9 cellular contexts compared by ENCODE assay signal in genomic region chr12:108565976-108566375, GRCh38. TPM values are rescaled to one million over a fixed set of nuclear protein-coding genes. Genes with fewer than 3 reads are reported as not detected.
DNase-seq lines count a peak whose midpoint lies in the region; ATAC-seq lines count a peak whose summit lies in the region.
"Had no signal": no experiment of that assay in that cellular context is flagged by ENCODE, and none has a peak within 500 bp of the region (broad histone marks: within the 10 kb centered on the region; RNA-seq: fewer than 3 reads in every experiment).

No MANE protein-coding gene starts in this region.

- H3K4me2 ChIP-seq in Karpas-422 (ENCODE audit: low read depth, low read length, poor library complexity, severe bottlenecking) = peak overlapping the region; percentile 30

- CTCF ChIA-PET in T-cell (lab: Charles Lee) = interaction anchor here (0.6 to 11.9 kb wide), 10 partner anchors 12 to 238 kb away, joined by 3 to 140 read pairs (median 4); no protein-coding TSS in a partner anchor

- no peak overlapping the region for H2AFZ ChIP-seq in Karpas-422 (ENCODE audit: low read length)

- H3K79me2 ChIP-seq in Karpas-422 (ENCODE audit: low read length) = peaks cover 19% of the 10 kb centered on the region

- POLR2A ChIA-PET in T-cell (lab: Charles Lee) = interaction anchor here (0.6 to 1.8 kb wide), 4 partner anchors 53 to 239 kb away, joined by 3 to 5 read pairs (median 3); partner anchors contain the start of gene SELPLG (in 1 of the 2)

- H3K27ac Mint-ChIP-seq in T-cell = peak overlapping the region; percentile 83 to 98
- H3K27ac Mint-ChIP-seq in stimulated activated naive B cell treated with anti-CD40 and anti-IgM and Interleukin-4, amounts not matched to agents 10 μg/mL and 1 μg/mL and 100 μg/mL, for 72 hours = peak overlapping the region; percentile 82

- no peak overlapping the region for H3K4me3 ChIP-seq in Karpas-422 (ENCODE audit: low read length)

- ATAC-seq in T-cell (replicated peaks in 1 of 4) (peak in 2 of 4 experiments; percentile 12), GM19452 (IDR thresholded peaks at IDR 0.05; ENCODE audit: unreplicated experiment) (no peak)
- ATAC-seq in stimulated activated naive B cell treated with anti-CD40 and anti-IgM and Interleukin-4, amounts not matched to agents 10 μg/mL and 1 μg/mL and 100 μg/mL, for 72 hours (replicated peaks) = peak; percentile 13 to 20

- no peaks in the 10 kb centered on the region for H3K27me3 Mint-ChIP-seq in T-cell
- no peaks in the 10 kb centered on the region for H3K27me3 Mint-ChIP-seq in stimulated activated naive B cell treated with anti-CD40 and anti-IgM and Interleukin-4, amounts not matched to agents 10 μg/mL and 1 μg/mL and 100 μg/mL, for 72 hours

- H3K36me3 ChIP-seq in Karpas-422 (ENCODE audit: insufficient read depth, low read length) = peaks cover 32% of the 10 kb centered on the region

- peak overlapping the region; percentile 39; the same call in 1 of the 2 replicates for H3K9ac ChIP-seq in Karpas-422 (ENCODE audit: low read length)

- no peak overlapping the region for H3K4me3 Mint-ChIP-seq in T-cell
- peak overlapping the region in 1 of 2 donors; percentile 16 for H3K4me3 Mint-ChIP-seq in stimulated activated naive B cell treated with anti-CD40 and anti-IgM and Interleukin-4, amounts not matched to agents 10 μg/mL and 1 μg/mL and 100 μg/mL, for 72 hours

- peaks cover 49% of the 10 kb centered on the region for H3K4me1 ChIP-seq in Karpas-422 (ENCODE audit: low read length)

- H3K36me3 Mint-ChIP-seq in T-cell = peaks cover 25% of the 10 kb centered on the region
- H3K36me3 Mint-ChIP-seq in stimulated activated naive B cell treated with anti-CD40 and anti-IgM and Interleukin-4, amounts not matched to agents 10 μg/mL and 1 μg/mL and 100 μg/mL, for 72 hours = peaks cover 25 to 46% of the 10 kb centered on the region in 2 donors

- no peaks in the 10 kb centered on the region for H3K9me3 Mint-ChIP-seq in T-cell
- H3K9me3 Mint-ChIP-seq in stimulated activated naive B cell treated with anti-CD40 and anti-IgM and Interleukin-4, amounts not matched to agents 10 μg/mL and 1 μg/mL and 100 μg/mL, for 72 hours = no peaks in the 10 kb centered on the region

- no peaks in the 10 kb centered on the region for H4K20me1 ChIP-seq in Karpas-422 (ENCODE audit: insufficient read depth, low read depth, low read length)

- H3K27me3 ChIP-seq in Karpas-422 (ENCODE audit: low read length) = no peaks in the 10 kb centered on the region
- H3K27me3 ChIP-seq in layer of hippocampus (ENCODE audit: control insufficient read depth, insufficient read depth, low read length) = no peaks in the 10 kb centered on the region
- H3K27me3 ChIP-seq: neutrophil had no signal

- peaks cover 60 to 79% (median 75%) of the 10 kb centered on the region in 3 donors for H3K4me1 Mint-ChIP-seq in T-cell
- peaks cover 46 to 74% of the 10 kb centered on the region in 2 donors for H3K4me1 Mint-ChIP-seq in stimulated activated naive B cell treated with anti-CD40 and anti-IgM and Interleukin-4, amounts not matched to agents 10 μg/mL and 1 μg/mL and 100 μg/mL, for 72 hours

- peak; percentile 40 for DNase-seq in CD1c-positive myeloid dendritic cell (ENCODE audit: extremely low spot score)
- peak; percentile 78 for DNase-seq in Karpas-422
- peak; percentile 19 to 68 (median 40) for DNase-seq in T-cell
- DNase-seq in brain pericyte (ENCODE audit: low read depth, low spot score) = peak; percentile 34
- DNase-seq in stimulated activated naive B cell treated with anti-CD40 and anti-IgM and Interleukin-4, amounts not matched to agents 10 μg/mL and 1 μg/mL and 100 μg/mL, for 72 hours = peak; percentile 73
- DNase-seq in midbrain (lab: John Stamatoyannopoulos, UW) = no peak

- H3K9me2 ChIP-seq in Karpas-422 (replicated peaks; ENCODE audit: insufficient read depth, low read length) = no peaks in the 10 kb centered on the region

- H3K9me3 ChIP-seq in Karpas-422 (ENCODE audit: low read length) = no peaks in the 10 kb centered on the region
- H3K9me3 ChIP-seq: neutrophil had no signal

- H3K27ac ChIP-seq in Karpas-422 (ENCODE audit: low read length) (peak overlapping the region; percentile 14; the same call in 1 of the 2 replicates), layer of hippocampus (ENCODE audit: low read depth, low read length) (peak overlapping the region; percentile 40)
- H3K27ac ChIP-seq: neutrophil had no signal

RNA-seq across cellular contexts. Expression of gene ISCU, which starts 3.6 kb away (rescaled TPM):
- total RNA-seq in Karpas-422 (2014; rRNA removed; shearing (Covaris generic); ENCODE audit: low replicate concordance) = 60.9 and 102 TPM in 2 replicates
- 100 to 1,000 TPM; 108 to 190 (median 130) TPM for total RNA-seq in T-cell

RNA-seq across cellular contexts. Expression of gene SART3, which starts 5.0 kb away (rescaled TPM):
- 89.4 and 108 TPM in 2 replicates for total RNA-seq in Karpas-422 (2014; rRNA removed; shearing (Covaris generic); ENCODE audit: low replicate concordance)
- total RNA-seq in T-cell = 100 to 1,000 TPM in 1 of 5 donors, 10 to 100 TPM in 4; 76.3 to 107 (median 84.9) TPM

RNA-seq across cellular contexts. Expression of gene TMEM119, which starts 31.9 kb away (rescaled TPM):
- not detected in 2 replicates for total RNA-seq in Karpas-422 (2014; rRNA removed; shearing (Covaris generic); ENCODE audit: low replicate concordance)
- 1 to 10 TPM in 2 of 5 donors, under 1 TPM in 3; 0.13 to 3.9 (median 0.98) TPM for total RNA-seq in T-cell

RNA-seq across cellular contexts. Expression of gene FICD, which starts 50.9 kb away (rescaled TPM):
- 4.0 and 5.5 TPM in 2 replicates for total RNA-seq in Karpas-422 (2014; rRNA removed; shearing (Covaris generic); ENCODE audit: low replicate concordance)
- 1 to 10 TPM; 5.0 to 9.3 (median 7.8) TPM for total RNA-seq in T-cell
